ENCODE assay signal across 14 cellular contexts in genomic region chr3:41224120-41224806, GRCh38. TPM values are rescaled to one million over a fixed set of nuclear protein-coding genes. Genes with fewer than 3 reads are reported as not detected.
DNase-seq lines count a peak whose midpoint lies in the region; FAIRE-seq and TF ChIP-seq lines count a peak whose summit lies in the region.
"Had no signal": no experiment of that assay in that cellular context is flagged by ENCODE, and none has a peak within 500 bp of the region (broad histone marks: within the 10 kb centered on the region; RNA-seq: fewer than 3 reads in every experiment).

No MANE protein-coding gene starts in this region.

- WGBS in mesenchymal stem cell, result 89% methylated on average over 3 of the region's 3 CpGs

- no peak overlapping the region for H3K14ac ChIP-seq in mesenchymal stem cell (ENCODE audit: low read length in 2 of 2)

- H4K8ac ChIP-seq in mesenchymal stem cell (ENCODE audit: low read length), result no peak overlapping the region

- H3K9ac ChIP-seq in mesenchymal stem cell (ENCODE audit: low read length), result peak overlapping the region; percentile 59

- no peaks in the 10 kb centered on the region for H3K27me3 ChIP-seq in mesenchymal stem cell (ENCODE audit: control insufficient read depth in 1 of 2, insufficient read depth in 1 of 2, low read length in 2 of 2)

- peaks cover 13 to 50% of the 10 kb centered on the region in 2 experiments for H3K36me3 ChIP-seq in mesenchymal stem cell (ENCODE audit: control insufficient read depth in 1 of 2, insufficient read depth in 2 of 2, low read depth in 1 of 2, low read length in 2 of 2)

- no peak overlapping the region for H2BK15ac ChIP-seq in mesenchymal stem cell (ENCODE audit: low read depth, poor library complexity, severe bottlenecking)

- H2BK120ac ChIP-seq in mesenchymal stem cell (ENCODE audit: low read depth, low read length), result no peak overlapping the region

- no peak overlapping the region for H3K4me3 ChIP-seq in epithelial cell of esophagus (ENCODE audit: low read length)
- H3K4me3 ChIP-seq in mesenchymal stem cell (ENCODE audit: insufficient read depth in 1 of 2, low read depth in 1 of 2, low read length in 2 of 2), result peak overlapping the region in 1 of 2 experiments; percentile 40

- H2BK5ac ChIP-seq in mesenchymal stem cell (ENCODE audit: low read depth, low read length, poor library complexity, severe bottlenecking), result no peak overlapping the region

- no peak overlapping the region for H2AFZ ChIP-seq in mesenchymal stem cell (ENCODE audit: low read depth, low read length)

- no peak overlapping the region for H4K91ac ChIP-seq in mesenchymal stem cell (ENCODE audit: low read length)

- H3K27ac Mint-ChIP-seq in Calu3 (ENCODE audit: unreplicated experiment), result no peak overlapping the region

- no peaks in the 10 kb centered on the region for H3K9me3 ChIP-seq in mesenchymal stem cell (ENCODE audit: control insufficient read depth, low read length)

- no peak overlapping the region for H2BK12ac ChIP-seq in mesenchymal stem cell (ENCODE audit: low read length in 2 of 2)

- H3K18ac ChIP-seq in mesenchymal stem cell (ENCODE audit: low read depth in 1 of 2, low read length in 2 of 2), result no peak overlapping the region

- H3K23ac ChIP-seq in mesenchymal stem cell (ENCODE audit: low read length in 2 of 2), result no peak overlapping the region

- peaks cover 6% of the 10 kb centered on the region for H3K4me1 ChIP-seq in mesenchymal stem cell (ENCODE audit: control insufficient read depth, insufficient read depth, low read depth, low read length)

- CTCF ChIA-PET in Calu3 (lab: Charles Lee), result no interaction called here

- H3K4me3 Mint-ChIP-seq in Calu3 (ENCODE audit: low read depth, unreplicated experiment), result no peak overlapping the region

- no peaks in the 10 kb centered on the region for H3K9me3 Mint-ChIP-seq in Calu3 (ENCODE audit: low read depth, unreplicated experiment)

- BruUV-seq in Calu3 (replicated peaks; lab: Mats Ljungman, UMichigan), result no TSS peak

- TF ChIP-seq CTCF in AG09319 (IDR thresholded peaks at IDR 0.05; ENCODE audit: low read depth, low read length) (no peak), epithelial cell of esophagus (IDR thresholded peaks at IDR 0.05; ENCODE audit: insufficient read depth, low read depth, low read length, missing control alignments) (peak; percentile 21), Calu3 (IDR thresholded peaks at IDR 0.05; ENCODE audit: unreplicated experiment) (no peak)

- H3K27me3 Mint-ChIP-seq in Calu3 (ENCODE audit: unreplicated experiment), result no peaks in the 10 kb centered on the region

- peaks cover 19% of the 10 kb centered on the region for H3K36me3 Mint-ChIP-seq in Calu3 (ENCODE audit: insufficient read depth, unreplicated experiment)

- H3K79me1 ChIP-seq in mesenchymal stem cell (replicated peaks; ENCODE audit: low read length, poor library complexity, severe bottlenecking), result peaks cover 6% of the 10 kb centered on the region

- intact Hi-C loops in Calu3 (cut with micrococcal nuclease; ENCODE audit: unreplicated experiment), result no loop called here
- intact Hi-C loops in head of caudate nucleus (cut with DNase I), result no loop called here

- peak; percentile 63 for FAIRE-seq in RCC 7860 (lab: Jason Lieb, UNC)
- FAIRE-seq: GM18507 had no signal

- H2AK5ac ChIP-seq in mesenchymal stem cell (ENCODE audit: low read length, severe bottlenecking), result no peak overlapping the region

- peak overlapping the region; percentile 18 for H3K27ac ChIP-seq in mesenchymal stem cell (ENCODE audit: low read length, poor library complexity, severe bottlenecking)
- H3K27ac ChIP-seq: HL-60 had no signal

- peaks cover 9% of the 10 kb centered on the region for H3K4me1 Mint-ChIP-seq in Calu3 (ENCODE audit: low read depth, unreplicated experiment)

- no peak overlapping the region for H3K4me2 ChIP-seq in mesenchymal stem cell (ENCODE audit: low read length, poor library complexity, severe bottlenecking)

- DNase-seq in AG09319 (ENCODE audit: extremely low read depth, low read depth), result peak; percentile 60
- DNase-seq in RCC 7860 (ENCODE audit: low spot score), result peak; percentile 59
- DNase-seq in epithelial cell of esophagus (ENCODE audit: low read depth), result peak; percentile 86
- DNase-seq in mesenchymal stem cell, result peak; percentile 62
- DNase-seq in NCI-H2171 treated with DMSO at 0.1 percent for 48 hours (lab: John Stamatoyannopoulos, UW), result no peak
- DNase-seq in NOMO-1 treated with DMSO at 0.1 percent for 48 hours (lab: John Stamatoyannopoulos, UW; ENCODE audit: unreplicated experiment), result no peak
- no peak for DNase-seq in Calu3
- no peak for DNase-seq in head of caudate nucleus
- DNase-seq: anterior cingulate cortex, H7, NCI-H1694 treated with DMSO at 0.1 percent for 48 hours, posterior cingulate gyrus had no signal

- H3K4ac ChIP-seq in mesenchymal stem cell (ENCODE audit: low read depth in 1 of 2, low read length in 2 of 2), result no peak overlapping the region

RNA-seq across cellular contexts. Expression of gene CTNNB1, which starts 25.0 kb away (rescaled TPM):
- 374 TPM for polyA plus RNA-seq in mesenchymal stem cell (2013, experiment 1 of 2)
- polyA plus RNA-seq in mesenchymal stem cell (2013, experiment 2 of 2), result 364 TPM
- total RNA-seq in Calu3 (2022), result 252 and 258 TPM in 2 replicates

Comparison
In these comparisons a context has a peak if more than half of its experiments do, and no peak if none do; other contexts are left out.
1. DNase-seq: peak in AG09319 (single experiment), RCC 7860 (single experiment), epithelial cell of esophagus (single experiment) and mesenchymal stem cell (single experiment); none in NCI-H2171 treated with DMSO at 0.1 percent for 48 hours (single experiment), NOMO-1 treated with DMSO at 0.1 percent for 48 hours (single experiment), Calu3 (single experiment) and head of caudate nucleus (0 of 42).